ENCODE assay signal across 13 cellular contexts in the genomic region with DNA sequence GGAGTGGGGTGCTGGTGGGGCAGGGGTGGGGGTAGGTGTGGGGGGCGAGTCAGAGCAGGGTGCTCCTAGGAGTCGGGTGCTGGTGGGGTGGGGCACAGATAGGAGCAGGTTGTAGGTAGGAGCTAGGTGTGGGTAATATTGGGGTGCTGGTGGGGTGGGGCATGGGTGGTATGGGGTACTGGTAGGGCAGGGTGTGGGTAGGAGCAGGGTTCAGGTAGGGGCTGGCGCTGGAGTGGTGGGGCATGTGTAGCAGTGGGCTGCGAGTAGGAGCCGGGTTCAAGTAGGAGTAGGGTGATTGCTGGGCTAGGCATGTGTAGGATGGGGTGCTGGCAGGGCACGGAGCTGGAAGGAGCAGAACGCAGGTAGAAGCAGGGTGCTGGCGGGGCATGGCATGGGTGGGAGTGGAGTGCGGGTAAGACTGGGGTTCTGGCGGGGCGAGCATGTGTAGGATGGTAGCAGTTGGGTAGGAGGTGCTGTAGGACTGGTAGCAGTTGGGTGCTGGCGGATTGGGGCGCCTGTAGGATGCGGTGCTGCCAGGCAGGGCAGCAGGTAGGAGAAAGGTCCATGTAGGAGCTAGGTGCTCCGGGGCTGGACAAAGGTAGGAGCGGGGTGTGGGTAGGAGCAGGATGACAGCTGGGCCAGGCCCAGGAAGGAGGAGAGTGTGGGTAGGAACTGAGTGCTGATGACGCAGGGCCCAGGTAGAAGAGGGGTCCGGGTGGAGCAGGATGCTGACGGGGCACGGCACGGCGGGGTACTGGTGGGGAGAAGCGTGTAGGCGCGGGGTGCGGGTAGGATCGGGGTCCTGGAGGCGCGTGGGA.
DNase-seq lines count a peak whose midpoint lies in the region; ATAC-seq and FAIRE-seq lines count a peak whose summit lies in the region.
"Had no signal": no experiment of that assay in that cellular context is flagged by ENCODE, and none has a peak within 500 bp of the region (broad histone marks: within the 10 kb centered on the region; RNA-seq: fewer than 3 reads in every experiment).

No MANE protein-coding gene starts in this region.

- H3K9me3 ChIP-seq in iPS DF 6.9 (ENCODE audit: control insufficient read depth, insufficient read depth, low read length), result no peaks in the 10 kb centered on the region
- H3K9me3 ChIP-seq: SK-N-SH had no signal

- H3K4me3 ChIP-seq in iPS DF 6.9 (ENCODE audit: low read length), result peak overlapping the region; percentile 44; the same call in 1 of the 2 replicates

- FAIRE-seq in HTR-8/SVneo (lab: Jason Lieb, UNC), result no peak

- ATAC-seq in activated T-helper 17 cell treated with anti-CD3 and anti-CD28 coated beads, Interleukin-2, amount 50 U/mL, for 72 hours (replicated peaks), result peak; percentile 43
- ATAC-seq in stimulated activated memory B cell treated with anti-CD40 and anti-IgM and Interleukin-4, amounts not matched to agents 10 μg/mL and 1 μg/mL and 100 μg/mL, for 72 hours, result peak; percentile 66

- H3K4me3 Mint-ChIP-seq in T-helper 2 cell treated with Interferon-gamma antibody and Interleukin-4, amounts not matched to agents 5 μg/mL and 100 μg/mL, for 36 hours, result peak overlapping the region; percentile 19
- H3K4me3 Mint-ChIP-seq in activated T-helper 17 cell treated with anti-CD3 and anti-CD28 coated beads, Interleukin-2, amount 50 U/mL, for 72 hours, result peak overlapping the region; percentile 75
- H3K4me3 Mint-ChIP-seq in stimulated activated memory B cell treated with anti-CD40 and anti-IgM and Interleukin-4, amounts not matched to agents 10 μg/mL and 1 μg/mL and 100 μg/mL, for 72 hours, result peak overlapping the region; percentile 24
- H3K4me3 Mint-ChIP-seq: neural crest cell had no signal

- no peaks in the 10 kb centered on the region for H3K4me1 ChIP-seq in iPS DF 6.9 (ENCODE audit: control insufficient read depth, insufficient read depth, low read length)

- H3K36me3 ChIP-seq in iPS DF 6.9 (ENCODE audit: control insufficient read depth, insufficient read depth, low read length), result no peaks in the 10 kb centered on the region

- H3K4me1 Mint-ChIP-seq in T-helper 2 cell treated with Interferon-gamma antibody and Interleukin-4, amounts not matched to agents 5 μg/mL and 100 μg/mL, for 36 hours (ENCODE audit: low read depth), result peaks cover 9% of the 10 kb centered on the region
- peaks cover 20% of the 10 kb centered on the region for H3K4me1 Mint-ChIP-seq in activated T-helper 17 cell treated with anti-CD3 and anti-CD28 coated beads, Interleukin-2, amount 50 U/mL, for 72 hours
- H3K4me1 Mint-ChIP-seq in stimulated activated memory B cell treated with anti-CD40 and anti-IgM and Interleukin-4, amounts not matched to agents 10 μg/mL and 1 μg/mL and 100 μg/mL, for 72 hours, result peaks cover 18% of the 10 kb centered on the region
- H3K4me1 Mint-ChIP-seq: neural crest cell had no signal

- WGBS in iPS DF 6.9 (ENCODE audit: insufficient coverage, insufficient read length), result no CpG with 5 or more reads among the region's 29 CpGs

- H3K27ac Mint-ChIP-seq in T-helper 2 cell treated with Interferon-gamma antibody and Interleukin-4, amounts not matched to agents 5 μg/mL and 100 μg/mL, for 36 hours, result no peak overlapping the region
- H3K27ac Mint-ChIP-seq in activated T-helper 17 cell treated with anti-CD3 and anti-CD28 coated beads, Interleukin-2, amount 50 U/mL, for 72 hours, result peak overlapping the region; percentile 52
- no peak overlapping the region for H3K27ac Mint-ChIP-seq in stimulated activated memory B cell treated with anti-CD40 and anti-IgM and Interleukin-4, amounts not matched to agents 10 μg/mL and 1 μg/mL and 100 μg/mL, for 72 hours

- H3K36me3 Mint-ChIP-seq in T-helper 2 cell treated with Interferon-gamma antibody and Interleukin-4, amounts not matched to agents 5 μg/mL and 100 μg/mL, for 36 hours (ENCODE audit: low read depth), result no peaks in the 10 kb centered on the region
- H3K36me3 Mint-ChIP-seq in activated T-helper 17 cell treated with anti-CD3 and anti-CD28 coated beads, Interleukin-2, amount 50 U/mL, for 72 hours (ENCODE audit: low read depth), result no peaks in the 10 kb centered on the region
- H3K36me3 Mint-ChIP-seq in stimulated activated memory B cell treated with anti-CD40 and anti-IgM and Interleukin-4, amounts not matched to agents 10 μg/mL and 1 μg/mL and 100 μg/mL, for 72 hours, result no peaks in the 10 kb centered on the region

- H3K27me3 Mint-ChIP-seq in T-helper 2 cell treated with Interferon-gamma antibody and Interleukin-4, amounts not matched to agents 5 μg/mL and 100 μg/mL, for 36 hours (ENCODE audit: low read depth), result peaks cover 39% of the 10 kb centered on the region
- peaks cover 15% of the 10 kb centered on the region for H3K27me3 Mint-ChIP-seq in activated T-helper 17 cell treated with anti-CD3 and anti-CD28 coated beads, Interleukin-2, amount 50 U/mL, for 72 hours
- H3K27me3 Mint-ChIP-seq in stimulated activated memory B cell treated with anti-CD40 and anti-IgM and Interleukin-4, amounts not matched to agents 10 μg/mL and 1 μg/mL and 100 μg/mL, for 72 hours, result peaks cover 60% of the 10 kb centered on the region

- no peaks in the 10 kb centered on the region for H3K9me3 Mint-ChIP-seq in T-helper 2 cell treated with Interferon-gamma antibody and Interleukin-4, amounts not matched to agents 5 μg/mL and 100 μg/mL, for 36 hours
- H3K9me3 Mint-ChIP-seq in activated T-helper 17 cell treated with anti-CD3 and anti-CD28 coated beads, Interleukin-2, amount 50 U/mL, for 72 hours, result no peaks in the 10 kb centered on the region
- H3K9me3 Mint-ChIP-seq in stimulated activated memory B cell treated with anti-CD40 and anti-IgM and Interleukin-4, amounts not matched to agents 10 μg/mL and 1 μg/mL and 100 μg/mL, for 72 hours, result peaks cover 4% of the 10 kb centered on the region
- H3K9me3 Mint-ChIP-seq: neural crest cell had no signal

- H3K27ac ChIP-seq in iPS DF 6.9 (ENCODE audit: low read length), result no peak overlapping the region

- peaks cover 6% of the 10 kb centered on the region; the same call in 1 of the 2 replicates for H3K27me3 ChIP-seq in iPS DF 6.9 (ENCODE audit: control insufficient read depth, insufficient read depth, low read length)

- no peak for DNase-seq in T-helper 2 cell treated with Interferon-gamma antibody and Interleukin-4, amounts not matched to agents 5 μg/mL and 100 μg/mL, for 36 hours (ENCODE audit: low spot score)
- DNase-seq in T-helper 2 cell (no peak), iPS DF 6.9 (ENCODE audit: low read depth, low spot score) (no peak), HTR-8/SVneo (ENCODE audit: insufficient read length, low spot score) (no peak), retina (no peak), SW 1271 (lab: John Stamatoyannopoulos, UW) (no peak)
- DNase-seq: activated CD4-positive, CD25-positive, alpha-beta regulatory T cell; activated effector memory CD4-positive, alpha-beta T cell treated with anti-CD3 and anti-CD28 coated beads, Interleukin-2, amount 50 U/mL, for 16 hours; trophoblast cell had no signal

Comparison
In these comparisons a context has a peak if more than half of its experiments do, and no peak if none do; other contexts are left out.
1. H3K4me3 Mint-ChIP-seq: peak in every context shown above with its lines; median percentile 75 in activated T-helper 17 cell treated with anti-CD3 and anti-CD28 coated beads, Interleukin-2, amount 50 U/mL, for 72 hours; 24 in stimulated activated memory B cell treated with anti-CD40 and anti-IgM and Interleukin-4, amounts not matched to agents 10 μg/mL and 1 μg/mL and 100 μg/mL, for 72 hours; 19 in T-helper 2 cell treated with Interferon-gamma antibody and Interleukin-4, amounts not matched to agents 5 μg/mL and 100 μg/mL, for 36 hours.